1 cellular context compared by ENCODE assay signal in genomic region chr9:123267481-123268239, GRCh38.
A peak's percentile ranks its signal among the peaks of the same experiment; 100 is the strongest.
TF ChIP-seq lines count a peak whose summit lies in the region.

No MANE protein-coding gene starts in this region.

TF ChIP-seq in HEK293, 187 proteins besides CTCF, POLR2A, EP300 and RAD21 (continued from another document and continues in another):
- TF ChIP-seq PATZ1 (tag by site-specific recombination; IDR thresholded peaks at IDR 0.05) (peak; percentile 79), ZNF830 (tag by site-specific recombination; IDR thresholded peaks at IDR 0.05; ENCODE audit: low read depth) (no peak), PRDM10 (tag by site-specific recombination; IDR thresholded peaks at IDR 0.05) (no peak), ZNF10 (tag by site-specific recombination; IDR thresholded peaks at IDR 0.05) (no peak), ZNF843 (tag by site-specific recombination; IDR thresholded peaks at IDR 0.05) (no peak), ZNF518A (tag by site-specific recombination; conservative IDR thresholded peaks at IDR 0.05; ENCODE audit: low read depth) (no peak), ZFHX2 (tag by site-specific recombination; conservative IDR thresholded peaks at IDR 0.05) (peak; percentile 49), ZSCAN4 (tag by site-specific recombination; IDR thresholded peaks at IDR 0.05) (no peak), ZNF544 (tag by site-specific recombination; IDR thresholded peaks at IDR 0.05) (no peak), IKZF3 (tag by site-specific recombination; IDR thresholded peaks at IDR 0.05) (no peak), ZNF521 (tag by site-specific recombination; IDR thresholded peaks at IDR 0.05) (no peak), ZNF398 (tag by site-specific recombination; IDR thresholded peaks at IDR 0.05) (peak; percentile 63), ZNF624 (tag by site-specific recombination; IDR thresholded peaks at IDR 0.05) (no peak), ZNF623 (tag by site-specific recombination; IDR thresholded peaks at IDR 0.05) (no peak), ZBTB1 (tag by site-specific recombination; IDR thresholded peaks at IDR 0.05) (no peak), ZFP3 (tag by site-specific recombination; IDR thresholded peaks at IDR 0.05; ENCODE audit: low read depth) (no peak), BCL6B (tag by site-specific recombination; IDR thresholded peaks at IDR 0.05) (no peak), ZNF335 (tag by site-specific recombination; conservative IDR thresholded peaks at IDR 0.05) (peak; percentile 94), RBAK (tag by site-specific recombination; IDR thresholded peaks at IDR 0.05) (no peak), SALL2 (tag by site-specific recombination; IDR thresholded peaks at IDR 0.05; ENCODE audit: borderline replicate concordance) (no peak), ZBTB44 (tag by site-specific recombination; IDR thresholded peaks at IDR 0.05) (no peak), ZBTB10 (tag by site-specific recombination; IDR thresholded peaks at IDR 0.05) (peak; percentile 84), ZBTB49 (tag by site-specific recombination; IDR thresholded peaks at IDR 0.05; ENCODE audit: low read depth) (no peak), ZNF654 (tag by site-specific recombination; IDR thresholded peaks at IDR 0.05; ENCODE audit: low read depth) (no peak), ZNF626 (tag by site-specific recombination; IDR thresholded peaks at IDR 0.05) (no peak), ZNF514 (tag by site-specific recombination; IDR thresholded peaks at IDR 0.05) (no peak), ZXDB (tag by site-specific recombination; IDR thresholded peaks at IDR 0.05) (0 out of 2 replicates have a peak, but pooled peaks have one; percentile 10), GLIS1 (tag by site-specific recombination; IDR thresholded peaks at IDR 0.05) (peak; percentile 13; the same call in 1 of the 2 replicates), ZNF560 (tag by site-specific recombination; IDR thresholded peaks at IDR 0.05; ENCODE audit: borderline replicate concordance) (no peak), ZNF707 (tag by site-specific recombination; IDR thresholded peaks at IDR 0.05) (no peak), MEIS1 (CRISPR knock-in tag; IDR thresholded peaks at IDR 0.05; ENCODE audit: borderline replicate concordance) (no peak), GLIS2 (tag by site-specific recombination; IDR thresholded peaks at IDR 0.05) (peak; percentile 75), SP7 (tag by site-specific recombination; IDR thresholded peaks at IDR 0.05) (no peak), ZNF621 (tag by site-specific recombination; IDR thresholded peaks at IDR 0.05) (no peak), ZNF112 (tag by site-specific recombination; IDR thresholded peaks at IDR 0.05) (no peak), REPIN1 (tag by site-specific recombination; IDR thresholded peaks at IDR 0.05; ENCODE audit: low read depth) (no peak), ZNF266 (tag by site-specific recombination; IDR thresholded peaks at IDR 0.05; ENCODE audit: low read depth) (no peak), GLI4 (tag by site-specific recombination; IDR thresholded peaks at IDR 0.05) (no peak)
